Comparison of ENCODE assay signal across 22 cellular contexts in genomic region chr2:169254774-169255173, GRCh38.
A peak's percentile ranks its signal among the peaks of the same experiment; 100 is the strongest.
DNase-seq lines count a peak whose midpoint lies in the region; ATAC-seq and TF ChIP-seq lines count a peak whose summit lies in the region.
"Had no signal": no experiment of that assay in that cellular context is flagged by ENCODE, and none has a peak within 500 bp of the region (broad histone marks: within the 10 kb centered on the region; RNA-seq: fewer than 3 reads in every experiment).

No MANE protein-coding gene starts in this region.

- DNase-seq in NCI-H526 treated with DMSO at 0.1 percent for 48 hours (lab: John Stamatoyannopoulos, UW) (peak; percentile 40), left kidney (ENCODE audit: low read depth, low spot score) (peak; percentile 39), omental fat pad (ENCODE audit: low spot score) (no peak), occipital lobe (lab: John Stamatoyannopoulos, UW) (no peak), DMS53 (lab: John Stamatoyannopoulos, UW) (no peak), NCI-H1092 treated with DMSO at 0.1 percent for 48 hours (lab: John Stamatoyannopoulos, UW) (no peak)
- DNase-seq: CD8-positive, alpha-beta memory T cell; DMS 273 treated with DMSO at 0.1 percent for 48 hours; DMS79 treated with DMSO at 0.1 percent for 48 hours; H9; KBM-7; MV-4-11; NCI-H1105 treated with DMSO at 0.1 percent for 48 hours; NCI-H146; NCI-H1930; NCI-H446 treated with DMSO at 0.1 percent for 48 hours; PC-9; SJCRH30 had no signal

- ATAC-seq in omental fat pad (ENCODE audit: low FRiP score) (peak; percentile 51), GM18909 (IDR thresholded peaks at IDR 0.05; ENCODE audit: poor library complexity, unreplicated experiment) (no peak)
- ATAC-seq: GM23338, Right ventricle myocardium inferior, SK-N-SH treated with all-trans-retinoic acid at 6 μM for 48 hours had no signal

- TF ChIP-seq CTCF in omental fat pad (IDR thresholded peaks at IDR 0.05) = no peak

Comparison
In these comparisons a context has a peak if more than half of its experiments do, and no peak if none do; other contexts are left out.
1. DNase-seq: peak in NCI-H526 treated with DMSO at 0.1 percent for 48 hours (single experiment) and left kidney (single experiment); none in omental fat pad (single experiment), occipital lobe (single experiment), DMS53 (single experiment) and NCI-H1092 treated with DMSO at 0.1 percent for 48 hours (single experiment).